9 cellular contexts compared by ENCODE assay signal in the genomic region with DNA sequence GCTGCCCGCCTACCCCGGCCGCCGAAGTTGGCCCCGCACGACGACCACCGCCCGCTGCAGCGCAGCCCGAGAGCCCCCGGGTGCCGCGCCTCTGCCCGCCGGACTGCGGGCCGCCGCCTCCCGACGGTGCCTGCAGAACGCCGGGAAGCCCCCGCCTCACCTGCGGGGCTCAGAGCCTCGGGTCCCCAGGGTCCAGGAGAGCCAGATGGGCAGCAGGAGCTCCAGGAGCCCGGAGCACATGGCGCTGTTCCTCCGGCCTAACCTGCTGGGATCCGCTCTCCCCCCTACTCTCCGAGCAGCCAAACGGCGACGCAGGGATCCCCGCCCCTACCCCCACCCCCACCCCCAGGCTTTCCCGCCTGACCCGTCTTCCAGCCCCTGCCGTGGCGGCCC. TPM values are rescaled to one million over a fixed set of nuclear protein-coding genes. Genes with fewer than 3 reads are reported as not detected.
DNase-seq lines count a peak whose midpoint lies in the region; ATAC-seq, FAIRE-seq and TF ChIP-seq lines count a peak whose summit lies in the region.
"Had no signal": no experiment of that assay in that cellular context is flagged by ENCODE, and none has a peak within 500 bp of the region (broad histone marks: within the 10 kb centered on the region; RNA-seq: fewer than 3 reads in every experiment).

No MANE protein-coding gene starts in this region.

- peaks cover 0 to 20% of the 10 kb centered on the region in 2 donors for H3K4me1 ChIP-seq in right atrium auricular region
- peaks cover 0 to 23% (median 19%) of the 10 kb centered on the region in 4 donors for H3K4me1 ChIP-seq in sigmoid colon
- no peaks in the 10 kb centered on the region for H3K4me1 ChIP-seq in MM.1S (ENCODE audit: low read length)

- no peak for FAIRE-seq in HTR-8/SVneo (lab: Jason Lieb, UNC)

- no peak overlapping the region for H3K4me2 ChIP-seq in MM.1S (ENCODE audit: low read depth, low read length)

- no peak for TF ChIP-seq EP300 in sigmoid colon (IDR thresholded peaks at IDR 0.05)

- H3K9me2 ChIP-seq in MM.1S (replicated peaks; ENCODE audit: insufficient read depth, low read length): no peaks in the 10 kb centered on the region

- ATAC-seq in GM19467 (IDR thresholded peaks at IDR 0.05; ENCODE audit: unreplicated experiment): no peak
- ATAC-seq: HCT116 had no signal

- no peaks in the 10 kb centered on the region for H3F3A ChIP-seq in MM.1S (ENCODE audit: insufficient read depth, low read length)

- H2AFZ ChIP-seq in MM.1S (ENCODE audit: low read length): no peak overlapping the region

- peak overlapping the region; percentile 51 to 62 for H3K4me3 ChIP-seq in right atrium auricular region
- peak overlapping the region in 3 of 4 donors; percentile 42 to 54 (median 49) for H3K4me3 ChIP-seq in sigmoid colon
- H3K4me3 ChIP-seq in MM.1S (ENCODE audit: low read length): no peak overlapping the region

- H3K27me3 ChIP-seq in right atrium auricular region (no peaks in the 10 kb centered on the region), sigmoid colon (peaks cover 21 to 72% (median 39%) of the 10 kb centered on the region in 3 donors), MM.1S (replicated peaks; ENCODE audit: insufficient read depth, low read length) (no peaks in the 10 kb centered on the region)

- H3K9ac ChIP-seq in MM.1S (ENCODE audit: low read length): no peak overlapping the region

- H4K20me1 ChIP-seq in MM.1S (ENCODE audit: insufficient read depth, low read length): no peaks in the 10 kb centered on the region

- intact Hi-C loops in sigmoid colon (cut with DNase I): no loop called here

- TF ChIP-seq CTCF in GM10266 (IDR thresholded peaks at IDR 0.05; ENCODE audit: control insufficient read depth, insufficient read depth, low read depth, missing control alignments) (no peak), right atrium auricular region (IDR thresholded peaks at IDR 0.05) (no peak), sigmoid colon (IDR thresholded peaks at IDR 0.05) (no peak), MM.1S (IDR thresholded peaks at IDR 0.05; ENCODE audit: low read length) (no peak)

- no peaks in the 10 kb centered on the region for H3K79me2 ChIP-seq in MM.1S (ENCODE audit: low read length)

- TF ChIP-seq POLR2A in sigmoid colon (IDR thresholded peaks at IDR 0.05): no peak

- H3K9me3 ChIP-seq in right atrium auricular region: no peaks in the 10 kb centered on the region
- H3K9me3 ChIP-seq in sigmoid colon: peaks cover 0 to 4% (median 0%) of the 10 kb centered on the region in 4 donors
- no peaks in the 10 kb centered on the region for H3K9me3 ChIP-seq in MM.1S (replicated peaks; ENCODE audit: insufficient read depth, low read length)

- peak; percentile 32 for DNase-seq in GM10266 (ENCODE audit: extremely low spot score)
- peak; percentile 54 for DNase-seq in NCI-H524 treated with DMSO at 0.1 percent for 48 hours (lab: John Stamatoyannopoulos, UW)
- DNase-seq in right atrium auricular region (ENCODE audit: low spot score): no peak
- no peak for DNase-seq in sigmoid colon
- DNase-seq in glomerular visceral epithelial cell (ENCODE audit: extremely low spot score): no peak
- DNase-seq in MM.1S: no peak
- no peak for DNase-seq in HTR-8/SVneo (ENCODE audit: insufficient read length, low spot score)

- 3 to 14% methylated on average over 39 of the region's 39 CpGs for WGBS in sigmoid colon, 2 donors

- H3K36me3 ChIP-seq in right atrium auricular region (no peaks in the 10 kb centered on the region), sigmoid colon (no peaks in the 10 kb centered on the region), MM.1S (replicated peaks; ENCODE audit: insufficient read depth, low read length) (no peaks in the 10 kb centered on the region)

- H3K27ac ChIP-seq in right atrium auricular region (peak overlapping the region in 1 of 2 donors; percentile 64), sigmoid colon (no peak overlapping the region), MM.1S (ENCODE audit: low read length) (no peak overlapping the region)

RNA-seq across cellular contexts. Expression of gene GABRB3, which starts 0.6 kb away (rescaled TPM):
- total RNA-seq in right atrium auricular region: 10 to 100 TPM; 12.9 to 20.9 TPM
- 1 to 10 TPM in 3 of 4 donors, under 1 TPM in 1; 0.82 to 4.6 (median 3.2) TPM for total RNA-seq in sigmoid colon
- polyA plus RNA-seq in sigmoid colon: 1 to 10 TPM in 1 of 3 donors, under 1 TPM in 2; 0.23 to 1.0 (median 0.60) TPM

Comparison
In these comparisons a context has a peak if more than half of its experiments do, and no peak if none do; other contexts are left out.
1. DNase-seq: peak in GM10266 (single experiment) and NCI-H524 treated with DMSO at 0.1 percent for 48 hours (single experiment); none in right atrium auricular region (single experiment), sigmoid colon (single experiment), glomerular visceral epithelial cell (single experiment), MM.1S (single experiment) and HTR-8/SVneo (single experiment).